ENCODE assay signal across 1 cellular context in the genomic region with DNA sequence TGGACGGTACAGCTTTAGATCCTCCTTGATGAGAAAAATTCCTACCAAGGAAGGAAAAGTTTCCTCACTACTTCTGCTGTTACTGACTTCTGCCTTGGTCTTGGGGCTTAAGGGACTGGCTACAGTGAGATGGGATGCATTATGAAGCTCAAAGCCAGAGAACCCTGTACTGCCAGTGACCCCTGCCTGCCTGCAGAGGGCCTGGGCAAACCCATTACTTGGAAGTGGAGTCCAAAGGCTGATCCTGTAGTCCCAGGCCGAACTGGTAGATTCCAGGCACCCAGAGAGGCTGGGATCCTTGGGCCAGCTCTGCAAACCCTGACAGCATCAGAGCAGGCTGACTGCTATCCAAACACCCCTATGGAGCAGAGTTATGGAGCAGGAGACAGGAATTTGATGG.
TF ChIP-seq lines count a peak whose summit lies in the region.

No MANE protein-coding gene starts in this region.

TF ChIP-seq in H1, 55 proteins besides CTCF, POLR2A, EP300 and RAD21:
- TF ChIP-seq PHF8 (conservative IDR thresholded peaks at IDR 0.05; ENCODE audit: low read depth, low read length) (no peak), KDM1A (IDR thresholded peaks at IDR 0.05; ENCODE audit: borderline replicate concordance, low read length) (no peak), FOSL1 (IDR thresholded peaks at IDR 0.05; ENCODE audit: insufficient read depth, low read depth, low read length) (no peak), SIRT6 (IDR thresholded peaks at IDR 0.05; ENCODE audit: low read length) (no peak), CEBPB (IDR thresholded peaks at IDR 0.05; ENCODE audit: low read depth, low read length) (no peak)
- TF ChIP-seq, protein P1, sequence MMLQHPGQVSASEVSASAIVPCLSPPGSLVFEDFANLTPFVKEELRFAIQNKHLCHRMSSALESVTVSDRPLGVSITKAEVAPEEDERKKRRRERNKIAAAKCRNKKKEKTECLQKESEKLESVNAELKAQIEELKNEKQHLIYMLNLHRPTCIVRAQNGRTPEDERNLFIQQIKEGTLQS (IDR thresholded peaks at IDR 0.05; ENCODE audit: insufficient read depth, low read depth, low read length) = no peak
